ENCODE assay signal across 1 cellular context in genomic region chr14:74500417-74501134, GRCh38.
TF ChIP-seq lines count a peak whose summit lies in the region.

No MANE protein-coding gene starts in this region.

TF ChIP-seq in A549, 52 proteins besides CTCF, POLR2A, EP300 and RAD21 (continued from another document):
- TF ChIP-seq ELK1 (IDR thresholded peaks at IDR 0.05; ENCODE audit: low read depth, low read length) (no peak), HOXB5 (CRISPR knock-in tag; IDR thresholded peaks at IDR 0.05) (no peak), HES2 (IDR thresholded peaks at IDR 0.05) (no peak)
